22 cellular contexts compared by ENCODE assay signal in the genomic region with DNA sequence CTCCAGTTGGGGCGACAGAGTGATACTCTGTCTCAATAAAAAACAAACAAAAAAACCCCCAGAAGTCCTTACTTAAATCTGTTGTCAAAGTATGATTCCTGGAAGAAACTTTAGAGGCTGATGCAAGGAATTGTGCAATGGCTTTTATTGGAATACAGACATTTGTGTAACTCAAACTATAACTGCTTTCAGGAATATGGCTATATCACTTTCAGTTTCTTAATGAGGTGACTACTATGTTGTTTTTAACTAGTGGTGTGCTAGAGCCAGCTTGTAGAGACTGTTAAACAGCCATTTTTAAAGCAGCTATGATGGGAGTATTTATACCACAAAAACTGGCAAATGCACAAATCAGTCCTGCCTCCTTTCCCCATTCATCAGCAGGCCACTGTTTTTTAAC. TPM values are rescaled to one million over a fixed set of nuclear protein-coding genes. Genes with fewer than 3 reads are reported as not detected.
A peak's percentile ranks its signal among the peaks of the same experiment; 100 is the strongest.
DNase-seq lines count a peak whose midpoint lies in the region; ATAC-seq lines count a peak whose summit lies in the region.
"Had no signal": no experiment of that assay in that cellular context is flagged by ENCODE, and none has a peak within 500 bp of the region (broad histone marks: within the 10 kb centered on the region; RNA-seq: fewer than 3 reads in every experiment).

No MANE protein-coding gene starts in this region.

- no peak overlapping the region for H2AFZ ChIP-seq in ACC112 (ENCODE audit: low read length, unreplicated experiment)

- H3K36me3 ChIP-seq in ACC112 (ENCODE audit: insufficient read depth, low read length) = peaks cover 43% of the 10 kb centered on the region

- peak; percentile 18 for DNase-seq in AG20443 (ENCODE audit: low spot score)
- peak; percentile 67 for DNase-seq in iris pigment epithelial cell (ENCODE audit: low read depth)
- no peak for DNase-seq in RPMI8226
- DNase-seq: activated B cell treated with CpG ODN at 0.5 μM for 24 hours; body of pancreas; dermis blood vessel endothelial cell; DMS153; H7; kidney glomerular epithelial cell; NCI-H1436; NCI-H345; nucleus accumbens; Right ventricle myocardium superior; stimulated activated CD4-positive, alpha-beta T cell treated with anti-CD3 and anti-CD28 coated beads, Interleukin-2, amount 100 ng/mL, for 48 hours; testis had no signal

- H3K27me3 ChIP-seq in ACC112 (ENCODE audit: insufficient read depth, low read length) = no peaks in the 10 kb centered on the region
- H3K27me3 ChIP-seq: body of pancreas, testis had no signal

- peaks cover 98% of the 10 kb centered on the region for H3K36me3 Mint-ChIP-seq in activated T-helper 17 cell treated with anti-CD3 and anti-CD28 coated beads, Interleukin-2, amount 50 U/mL, for 72 hours (ENCODE audit: low read depth)

- no peaks in the 10 kb centered on the region for H3K9me3 Mint-ChIP-seq in activated T-helper 17 cell treated with anti-CD3 and anti-CD28 coated beads, Interleukin-2, amount 50 U/mL, for 72 hours
- H3K9me3 Mint-ChIP-seq: activated B cell treated with CpG ODN at 0.5 μM for 24 hours, CD14-positive monocyte had no signal

- peak overlapping the region; percentile 73 for H3K27ac Mint-ChIP-seq in activated T-helper 17 cell treated with anti-CD3 and anti-CD28 coated beads, Interleukin-2, amount 50 U/mL, for 72 hours
- H3K27ac Mint-ChIP-seq: activated B cell treated with CpG ODN at 0.5 μM for 24 hours had no signal

- peaks cover 10% of the 10 kb centered on the region for H3K4me1 ChIP-seq in ACC112 (ENCODE audit: control insufficient read depth, insufficient read depth, low read length, unreplicated experiment)
- H3K4me1 ChIP-seq: body of pancreas, testis had no signal

- H3K4me1 Mint-ChIP-seq in activated T-helper 17 cell treated with anti-CD3 and anti-CD28 coated beads, Interleukin-2, amount 50 U/mL, for 72 hours = peaks cover 9% of the 10 kb centered on the region
- H3K4me1 Mint-ChIP-seq: activated B cell treated with CpG ODN at 0.5 μM for 24 hours had no signal

- ATAC-seq in activated T-helper 17 cell treated with anti-CD3 and anti-CD28 coated beads, Interleukin-2, amount 50 U/mL, for 72 hours (replicated peaks) = peak; percentile 42
- no peak for ATAC-seq in HG02623 (IDR thresholded peaks at IDR 0.05; ENCODE audit: unreplicated experiment)
- ATAC-seq in HG02763 (IDR thresholded peaks at IDR 0.05; ENCODE audit: unreplicated experiment) = no peak
- ATAC-seq: body of pancreas, sciatic nerve had no signal

- no peaks in the 10 kb centered on the region for H3K27me3 Mint-ChIP-seq in activated T-helper 17 cell treated with anti-CD3 and anti-CD28 coated beads, Interleukin-2, amount 50 U/mL, for 72 hours
- H3K27me3 Mint-ChIP-seq: activated B cell treated with CpG ODN at 0.5 μM for 24 hours had no signal

- no peaks in the 10 kb centered on the region for H3K79me2 ChIP-seq in ACC112 (ENCODE audit: control insufficient read depth, insufficient read depth, low read length, unreplicated experiment)

- H3K4me3 Mint-ChIP-seq in activated T-helper 17 cell treated with anti-CD3 and anti-CD28 coated beads, Interleukin-2, amount 50 U/mL, for 72 hours = no peak overlapping the region
- H3K4me3 Mint-ChIP-seq: activated B cell treated with CpG ODN at 0.5 μM for 24 hours, CD14-positive monocyte had no signal

- H3K4me3 ChIP-seq in ACC112 (ENCODE audit: low read depth, low read length) = no peak overlapping the region
- H3K4me3 ChIP-seq: body of pancreas, testis had no signal

- H3K27ac ChIP-seq in ACC112 (ENCODE audit: low read depth, low read length) = peak overlapping the region; percentile 35
- H3K27ac ChIP-seq: body of pancreas, testis had no signal

RNA-seq across cellular contexts. Expression of gene DNAJC28, which starts 22.7 kb away (rescaled TPM):
- under 1 TPM; 0.54 to 0.79 TPM for total RNA-seq in activated T-helper 17 cell treated with anti-CD3 and anti-CD28 coated beads, Interleukin-2, amount 50 U/mL, for 72 hours
- total RNA-seq: mononuclear cell had no signal

RNA-seq across cellular contexts. Expression of gene GART, which starts 27.7 kb away (rescaled TPM):
- 100 to 1,000 TPM in 1 of 2 donors, 10 to 100 TPM in 1; 91.9 to 196 TPM for total RNA-seq in activated T-helper 17 cell treated with anti-CD3 and anti-CD28 coated beads, Interleukin-2, amount 50 U/mL, for 72 hours

RNA-seq across cellular contexts. Expression of gene SON, which starts 28.6 kb away (rescaled TPM):
- total RNA-seq in activated T-helper 17 cell treated with anti-CD3 and anti-CD28 coated beads, Interleukin-2, amount 50 U/mL, for 72 hours = 100 to 1,000 TPM; 242 to 282 TPM

RNA-seq across cellular contexts. Expression of gene TMEM50B, which starts 34.5 kb away (rescaled TPM):
- total RNA-seq in activated T-helper 17 cell treated with anti-CD3 and anti-CD28 coated beads, Interleukin-2, amount 50 U/mL, for 72 hours = 10 to 100 TPM; 20.0 to 22.5 TPM
